Comparison of ENCODE assay signal across 30 cellular contexts in the genomic region with DNA sequence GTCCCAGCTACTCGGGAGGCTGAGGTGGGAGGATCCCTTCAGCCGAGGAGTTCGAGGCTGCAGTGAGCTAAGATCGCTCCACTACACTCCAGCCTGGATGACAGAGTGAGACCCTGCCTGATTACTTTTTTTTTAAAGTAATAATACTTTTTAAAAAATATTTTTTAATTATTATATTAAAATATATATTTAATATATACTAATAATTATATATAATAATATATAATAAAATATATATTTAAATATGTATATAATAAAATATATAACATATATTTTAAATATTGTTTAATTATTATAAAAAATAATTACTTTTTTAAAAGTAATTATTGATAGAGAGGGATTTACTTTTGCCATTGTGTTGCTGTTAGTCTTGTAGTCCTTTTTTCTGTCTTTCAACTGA.
"Had no signal": no experiment of that assay in that cellular context is flagged by ENCODE, and none has a peak within 500 bp of the region (broad histone marks: within the 10 kb centered on the region; RNA-seq: fewer than 3 reads in every experiment).

No MANE protein-coding gene starts in this region.

- H3K27me3 ChIP-seq: ascending aorta, cardiac muscle cell had no signal

- FAIRE-seq: islet of Langerhans, urothelium cell line had no signal

- H3K4me1 ChIP-seq: parathyroid adenoma, psoas muscle had no signal

- H3K27ac ChIP-seq: ascending aorta, cardiac muscle cell, parathyroid adenoma, psoas muscle, WERI-Rb-1 had no signal

- ATAC-seq: effector memory CD8-positive, alpha-beta T cell; esophagus mucosa; left ventricle myocardium superior; naive thymus-derived CD4-positive, alpha-beta T cell; psoas muscle had no signal

- DNase-seq: activated CD4-positive, alpha-beta memory T cell treated with anti-CD3 and anti-CD28 coated beads for 36 hours; activated CD4-positive, alpha-beta T cell treated with anti-CD3 and anti-CD28 coated beads, Interleukin-2, amount 10 ng/mL, durations not matched to agents 24 days and 14 days; activated CD4-positive, CD25-positive, alpha-beta regulatory T cell treated with anti-CD3 and anti-CD28 coated beads, Interleukin-2, amount 50 U/mL, for 72 hours; activated CD8-positive, alpha-beta memory T cell treated with anti-CD3 and anti-CD28 coated beads, Interleukin-2, amount 50 U/mL, for 4 hours; activated gamma-delta T cell; activated naive CD4-positive, alpha-beta T cell treated with anti-CD3 and anti-CD28 coated beads, Interleukin-2, amount 10 ng/mL, durations not matched to agents 7 days and 5 days; activated naive CD8-positive, alpha-beta T cell treated with anti-CD3 and anti-CD28 coated beads, Interleukin-2, amount 10 ng/mL, durations not matched to agents 7 days and 5 days; activated T-cell treated with anti-CD3 and anti-CD28 coated beads, Interleukin-2, amount 50 U/mL, for 1 hour; cerebellar nuclear complex; dorsolateral prefrontal cortex; effector memory CD8-positive, alpha-beta T cell; foreskin melanocyte; glutamatergic neuron; left ventricle myocardium superior; midbrain; naive thymus-derived CD4-positive, alpha-beta T cell; psoas muscle; stimulated activated CD4-positive, alpha-beta T cell treated with anti-CD3 and anti-CD28 coated beads, Interleukin-2, amount 100 ng/mL, for 48 hours; stimulated activated naive CD4-positive, alpha-beta T cell treated with Interleukin-2 at 50 U/mL for 16 hours; SW 1271; T-helper 9 cell; trophoblast cell; WERI-Rb-1 had no signal

- H3K4me3 ChIP-seq: ascending aorta, cardiac muscle cell, coronary artery, dorsolateral prefrontal cortex, psoas muscle had no signal

- H3K36me3 ChIP-seq: ascending aorta, cardiac muscle cell, WERI-Rb-1 had no signal

- H3K9me3 ChIP-seq: ascending aorta, psoas muscle had no signal
